In the genomic region with DNA sequence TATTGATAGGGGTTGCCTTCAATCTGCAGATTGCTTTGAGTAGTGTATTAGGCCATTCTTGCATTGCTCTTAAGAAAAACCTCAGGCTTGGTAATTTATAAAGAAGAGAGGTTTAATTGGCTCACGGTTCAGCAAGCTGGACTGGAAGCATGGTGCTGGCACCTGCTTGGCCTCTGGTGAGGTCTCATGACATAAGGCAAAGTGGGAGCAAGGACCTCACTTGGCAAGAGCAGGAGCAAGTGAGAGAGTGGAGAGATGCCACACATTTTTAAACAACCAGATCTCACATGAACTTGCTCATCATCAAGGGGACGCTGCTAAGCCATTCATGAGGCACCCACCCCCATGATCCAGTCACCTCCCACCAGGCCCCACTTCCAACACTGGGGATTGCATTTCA, we compare ENCODE assay signal across 1 cellular context.
TF ChIP-seq lines count a peak whose summit lies in the region.

No MANE protein-coding gene starts in this region.

TF ChIP-seq in GM12878, 131 proteins besides CTCF, POLR2A, EP300 and RAD21:
- TF ChIP-seq SP1 (IDR thresholded peaks at IDR 0.05; ENCODE audit: low read depth, low read length) (no peak), BRCA1 (IDR thresholded peaks at IDR 0.05; ENCODE audit: low read depth, low read length) (no peak), EZH2 (IDR thresholded peaks at IDR 0.05; ENCODE audit: borderline replicate concordance, control insufficient read depth, low read depth, low read length) (no peak), KDM1A (IDR thresholded peaks at IDR 0.05; ENCODE audit: borderline replicate concordance) (no peak), ZNF274 (IDR thresholded peaks at IDR 0.05; ENCODE audit: insufficient read depth, insufficient read length) (no peak), RFX5 (IDR thresholded peaks at IDR 0.05; ENCODE audit: low read depth, low read length) (no peak), SUZ12 (IDR thresholded peaks at IDR 0.05; ENCODE audit: unreplicated experiment) (no peak), SMAD5 (IDR thresholded peaks at IDR 0.05; ENCODE audit: low read depth) (no peak), HDGF (IDR thresholded peaks at IDR 0.05) (no peak), NFXL1 (IDR thresholded peaks at IDR 0.05; ENCODE audit: borderline replicate concordance) (no peak)
TF ChIP-seq in GM12878: peak in this region for 0.
